In genomic region chr19:30214651-30215051, GRCh38 we compare ENCODE assay signal across 11 cellular contexts.
DNase-seq lines count a peak whose midpoint lies in the region; ATAC-seq lines count a peak whose summit lies in the region.
"Had no signal": no experiment of that assay in that cellular context is flagged by ENCODE, and none has a peak within 500 bp of the region (broad histone marks: within the 10 kb centered on the region; RNA-seq: fewer than 3 reads in every experiment).

No MANE protein-coding gene starts in this region.

- CTCF ChIA-PET in activated CD4-positive, alpha-beta T cell treated with anti-CD3 and anti-CD28 coated beads for 36 hours (lab: Charles Lee): interaction anchor here (0.6 to 0.7 kb wide), 2 partner anchors 87 to 94 kb away, joined by 3 read pairs; no protein-coding TSS in a partner anchor

- ATAC-seq in activated CD4-positive, alpha-beta T cell treated with anti-CD3 and anti-CD28 coated beads for 36 hours: peak; percentile 98
- peak; percentile 64 for ATAC-seq in HG02938 (IDR thresholded peaks at IDR 0.05; ENCODE audit: unreplicated experiment)
- ATAC-seq in natural killer cell treated with Interleukin-12 subunit alpha and Interleukin-12 subunit beta and Interleukin-15 and Interleukin-18, amount 100 ng/mL, for 72 hours: peak; percentile 69 to 80
- no peak for ATAC-seq in GM19035 (IDR thresholded peaks at IDR 0.05; ENCODE audit: unreplicated experiment)

- H3K27ac ChIP-seq in substantia nigra (ENCODE audit: low read depth, low read length, poor library complexity, severe bottlenecking): no peak overlapping the region

- DNase-seq in activated CD4-positive, alpha-beta T cell treated with anti-CD3 and anti-CD28 coated beads for 36 hours: peak; percentile 66
- DNase-seq in activated CD4-positive, alpha-beta T cell treated with anti-CD3 and anti-CD28 coated beads, Interleukin-2, amount 50 U/mL, for 1 hour: no peak
- DNase-seq in SKM-1 (lab: John Stamatoyannopoulos, UW; ENCODE audit: unreplicated experiment) (peak; percentile 12), substantia nigra (lab: John Stamatoyannopoulos, UW) (no peak), retina (no peak)
- no peak for DNase-seq in natural killer cell treated with Interleukin-12 subunit alpha and Interleukin-12 subunit beta and Interleukin-15 and Interleukin-18, amount 100 ng/mL, for 72 hours (ENCODE audit: low spot score)
- DNase-seq: caudate nucleus, DND-41, immature natural killer cell had no signal

- no peaks in the 10 kb centered on the region for H3K36me3 Mint-ChIP-seq in activated CD4-positive, alpha-beta T cell treated with anti-CD3 and anti-CD28 coated beads for 36 hours (ENCODE audit: low read depth)
- no peaks in the 10 kb centered on the region for H3K36me3 Mint-ChIP-seq in natural killer cell treated with Interleukin-12 subunit alpha and Interleukin-12 subunit beta and Interleukin-15 and Interleukin-18, amount 100 ng/mL, for 72 hours
- H3K36me3 Mint-ChIP-seq: immature natural killer cell had no signal

- peaks cover 14% of the 10 kb centered on the region for H3K27me3 Mint-ChIP-seq in activated CD4-positive, alpha-beta T cell treated with anti-CD3 and anti-CD28 coated beads for 36 hours
- peaks cover 19 to 21% of the 10 kb centered on the region in 2 donors for H3K27me3 Mint-ChIP-seq in natural killer cell treated with Interleukin-12 subunit alpha and Interleukin-12 subunit beta and Interleukin-15 and Interleukin-18, amount 100 ng/mL, for 72 hours

- H3K27ac Mint-ChIP-seq in activated CD4-positive, alpha-beta T cell treated with anti-CD3 and anti-CD28 coated beads for 36 hours: no peak overlapping the region
- no peak overlapping the region for H3K27ac Mint-ChIP-seq in natural killer cell treated with Interleukin-12 subunit alpha and Interleukin-12 subunit beta and Interleukin-15 and Interleukin-18, amount 100 ng/mL, for 72 hours
- H3K27ac Mint-ChIP-seq: immature natural killer cell had no signal

- H3K4me1 Mint-ChIP-seq in activated CD4-positive, alpha-beta T cell treated with anti-CD3 and anti-CD28 coated beads for 36 hours: peaks cover 7% of the 10 kb centered on the region
- peaks cover 4 to 5% of the 10 kb centered on the region in 2 donors for H3K4me1 Mint-ChIP-seq in natural killer cell treated with Interleukin-12 subunit alpha and Interleukin-12 subunit beta and Interleukin-15 and Interleukin-18, amount 100 ng/mL, for 72 hours (ENCODE audit: low read depth in 2 of 2)

- POLR2A ChIA-PET in activated CD4-positive, alpha-beta T cell treated with anti-CD3 and anti-CD28 coated beads for 36 hours (lab: Charles Lee): interaction anchor here (0.7 kb wide), 1 partner anchor 15 kb away, joined by 3 read pairs; no protein-coding TSS in a partner anchor

- H3K4me3 Mint-ChIP-seq in activated CD4-positive, alpha-beta T cell treated with anti-CD3 and anti-CD28 coated beads for 36 hours: no peak overlapping the region
- H3K4me3 Mint-ChIP-seq in natural killer cell treated with Interleukin-12 subunit alpha and Interleukin-12 subunit beta and Interleukin-15 and Interleukin-18, amount 100 ng/mL, for 72 hours: peak overlapping the region; percentile 3

- no peaks in the 10 kb centered on the region for H3K9me3 Mint-ChIP-seq in activated CD4-positive, alpha-beta T cell treated with anti-CD3 and anti-CD28 coated beads for 36 hours (ENCODE audit: low read depth)
- H3K9me3 Mint-ChIP-seq in natural killer cell treated with Interleukin-12 subunit alpha and Interleukin-12 subunit beta and Interleukin-15 and Interleukin-18, amount 100 ng/mL, for 72 hours: no peaks in the 10 kb centered on the region

- intact Hi-C loops in activated CD4-positive, alpha-beta T cell treated with anti-CD3 and anti-CD28 coated beads for 36 hours (cut with DNase I, micrococcal nuclease): no loop called here

Comparison
In these comparisons a context has a peak if more than half of its experiments do, and no peak if none do; other contexts are left out.
1. DNase-seq: peak in activated CD4-positive, alpha-beta T cell treated with anti-CD3 and anti-CD28 coated beads for 36 hours (single experiment) and SKM-1 (single experiment); none in activated CD4-positive, alpha-beta T cell treated with anti-CD3 and anti-CD28 coated beads, Interleukin-2, amount 50 U/mL, for 1 hour (single experiment), natural killer cell treated with Interleukin-12 subunit alpha and Interleukin-12 subunit beta and Interleukin-15 and Interleukin-18, amount 100 ng/mL, for 72 hours (single experiment), substantia nigra (0 of 49) and retina (single experiment).